ENCODE assay signal across 9 cellular contexts in the genomic region with DNA sequence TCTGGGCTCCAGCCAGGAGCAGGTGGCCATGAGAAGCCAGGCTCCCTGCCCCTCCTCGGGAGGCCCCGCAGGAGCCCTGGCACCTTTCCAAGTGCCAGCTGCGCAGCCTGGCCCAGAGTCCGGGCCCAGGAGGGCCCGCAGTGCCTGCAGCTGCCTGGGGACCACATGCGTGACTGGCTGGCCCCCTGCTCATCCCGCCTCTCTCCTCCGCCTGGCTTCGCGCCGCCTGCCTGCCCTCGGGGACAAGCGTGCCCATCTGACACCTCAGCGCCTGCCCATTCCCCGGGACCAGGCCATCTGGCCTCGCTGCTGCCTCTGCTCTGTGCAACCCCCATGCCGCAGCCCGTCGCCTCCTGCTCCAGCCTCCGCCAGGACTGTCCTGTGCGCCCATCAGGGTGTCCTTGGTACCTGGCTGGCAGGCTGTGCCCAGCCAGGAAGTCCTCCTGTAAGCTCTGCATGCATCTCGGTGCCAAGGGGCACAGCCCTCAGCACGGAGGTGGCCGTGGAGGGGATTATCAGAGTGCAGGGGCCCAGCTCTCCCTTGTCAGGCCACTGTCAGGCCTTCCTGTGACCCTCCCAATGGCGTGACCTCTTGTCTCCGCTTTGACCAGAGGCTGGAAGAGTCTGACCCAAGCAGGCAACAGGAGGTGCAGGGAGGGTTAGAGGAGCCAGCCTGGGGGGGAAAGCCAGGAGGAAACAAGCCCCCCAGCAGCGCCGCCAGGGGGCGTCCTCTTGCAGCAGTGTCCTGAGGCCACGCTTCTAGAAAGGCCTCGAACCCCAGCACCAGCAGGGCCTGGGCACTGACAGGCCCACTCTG. TPM values are rescaled to one million over a fixed set of nuclear protein-coding genes. Genes with fewer than 3 reads are reported as not detected.
DNase-seq lines count a peak whose midpoint lies in the region; ATAC-seq and TF ChIP-seq lines count a peak whose summit lies in the region.
"Had no signal": no experiment of that assay in that cellular context is flagged by ENCODE, and none has a peak within 500 bp of the region (broad histone marks: within the 10 kb centered on the region; RNA-seq: fewer than 3 reads in every experiment).

No MANE protein-coding gene starts in this region.

- H3K4me3 ChIP-seq in mucosa of descending colon: no peak overlapping the region
- H3K4me3 ChIP-seq in vagina: no peak overlapping the region

- H3K27me3 ChIP-seq in vagina: no peaks in the 10 kb centered on the region

- H3K27ac ChIP-seq in vagina: no peak overlapping the region

- TF ChIP-seq POLR2A in vagina (IDR thresholded peaks at IDR 0.05): no peak

- H3K4me1 ChIP-seq in mucosa of descending colon (ENCODE audit: low read depth) (peaks cover 16% of the 10 kb centered on the region), vagina (peaks cover 12% of the 10 kb centered on the region)

- no peaks in the 10 kb centered on the region for H3K36me3 ChIP-seq in mucosa of descending colon (ENCODE audit: low read depth)
- no peaks in the 10 kb centered on the region for H3K36me3 ChIP-seq in vagina

- POLR2A ChIA-PET in MCF 10A (lab: Yijun Ruan, JAX): interaction anchor here (0.7 kb wide), 2 partner anchors 63 to 367 kb away, joined by 3 read pairs; no protein-coding TSS in a partner anchor

- H3K9me3 ChIP-seq in mucosa of descending colon: no peaks in the 10 kb centered on the region
- H3K9me3 ChIP-seq in vagina: no peaks in the 10 kb centered on the region

- TF ChIP-seq CTCF in MCF 10A (IDR thresholded peaks at IDR 0.05; ENCODE audit: unreplicated experiment) (peak; percentile 18), mucosa of descending colon (IDR thresholded peaks at IDR 0.05) (no peak), vagina (IDR thresholded peaks at IDR 0.05) (no peak)

- no peaks in the 10 kb centered on the region for H3K9me3 Mint-ChIP-seq in MCF 10A (ENCODE audit: unreplicated experiment)

- H3K27me3 Mint-ChIP-seq in MCF 10A (ENCODE audit: insufficient read depth, unreplicated experiment): no peaks in the 10 kb centered on the region

- no TSS peak for BruUV-seq in MCF 10A (replicated peaks; lab: Mats Ljungman, UMichigan)

- no peaks in the 10 kb centered on the region for H3K4me1 Mint-ChIP-seq in MCF 10A (ENCODE audit: insufficient read depth, unreplicated experiment)

- intact Hi-C loops in MCF 10A (cut with micrococcal nuclease): no loop called here
- intact Hi-C loops in mucosa of descending colon (cut with DNase I, micrococcal nuclease): no loop called here
- intact Hi-C loops in vagina (cut with DNase I): no loop called here

- peaks cover 18% of the 10 kb centered on the region for H3K36me3 Mint-ChIP-seq in MCF 10A (ENCODE audit: insufficient read depth, unreplicated experiment)

- H3K27ac Mint-ChIP-seq in MCF 10A (ENCODE audit: low read depth, unreplicated experiment): no peak overlapping the region

- peak; percentile 60 for ATAC-seq in mucosa of descending colon

- CTCF ChIA-PET in MCF 10A (lab: Yijun Ruan, JAX): interaction anchor here (0.6 kb wide), 1 partner anchor 569 kb away, joined by 3 read pairs; no protein-coding TSS in a partner anchor

- DNase-seq in ELF-1 (ENCODE audit: low read depth, low spot score) (peak; percentile 70), NCI-H2081 treated with DMSO at 0.1 percent for 48 hours (lab: John Stamatoyannopoulos, UW) (peak; percentile 89), MCF 10A (ENCODE audit: unreplicated experiment) (peak; percentile 9), mucosa of descending colon (peak in 2 of 3 donors; percentile 66 to 68), vagina (ENCODE audit: extremely low spot score in 2 of 2) (no peak), GM19238 (ENCODE audit: insufficient read length, low spot score) (no peak), mucosa of gallbladder (ENCODE audit: low spot score) (no peak), NCI-H187 (lab: John Stamatoyannopoulos, UW) (no peak)

- no peak overlapping the region for H3K4me3 Mint-ChIP-seq in MCF 10A (ENCODE audit: unreplicated experiment)

RNA-seq across cellular contexts. Expression of a gene that starts 50.5 kb away (rescaled TPM):
- total RNA-seq in MCF 10A (2022) (38.3 and 45.3 TPM in 2 replicates), mucosa of descending colon (10 to 100 TPM; 19.1 to 28.9 (median 27.6) TPM), vagina (10.8 TPM), mucosa of gallbladder (18.9 TPM)

RNA-seq across cellular contexts. Expression of a gene that starts 53.0 kb away (rescaled TPM):
- total RNA-seq in MCF 10A (2022) (not detected in 2 replicates), mucosa of descending colon (not detected), vagina (not detected), mucosa of gallbladder (not detected)
- total RNA-seq: HT1080 had no signal

Comparison
In these comparisons a context has a peak if more than half of its experiments do, and no peak if none do; other contexts are left out.
1. DNase-seq: peak in ELF-1 (single experiment), NCI-H2081 treated with DMSO at 0.1 percent for 48 hours (single experiment), MCF 10A (single experiment) and mucosa of descending colon (2 of 3); none in vagina (0 of 2), GM19238 (single experiment), mucosa of gallbladder (single experiment) and NCI-H187 (0 of 2).